ENCODE assay signal across 8 cellular contexts in the genomic region with DNA sequence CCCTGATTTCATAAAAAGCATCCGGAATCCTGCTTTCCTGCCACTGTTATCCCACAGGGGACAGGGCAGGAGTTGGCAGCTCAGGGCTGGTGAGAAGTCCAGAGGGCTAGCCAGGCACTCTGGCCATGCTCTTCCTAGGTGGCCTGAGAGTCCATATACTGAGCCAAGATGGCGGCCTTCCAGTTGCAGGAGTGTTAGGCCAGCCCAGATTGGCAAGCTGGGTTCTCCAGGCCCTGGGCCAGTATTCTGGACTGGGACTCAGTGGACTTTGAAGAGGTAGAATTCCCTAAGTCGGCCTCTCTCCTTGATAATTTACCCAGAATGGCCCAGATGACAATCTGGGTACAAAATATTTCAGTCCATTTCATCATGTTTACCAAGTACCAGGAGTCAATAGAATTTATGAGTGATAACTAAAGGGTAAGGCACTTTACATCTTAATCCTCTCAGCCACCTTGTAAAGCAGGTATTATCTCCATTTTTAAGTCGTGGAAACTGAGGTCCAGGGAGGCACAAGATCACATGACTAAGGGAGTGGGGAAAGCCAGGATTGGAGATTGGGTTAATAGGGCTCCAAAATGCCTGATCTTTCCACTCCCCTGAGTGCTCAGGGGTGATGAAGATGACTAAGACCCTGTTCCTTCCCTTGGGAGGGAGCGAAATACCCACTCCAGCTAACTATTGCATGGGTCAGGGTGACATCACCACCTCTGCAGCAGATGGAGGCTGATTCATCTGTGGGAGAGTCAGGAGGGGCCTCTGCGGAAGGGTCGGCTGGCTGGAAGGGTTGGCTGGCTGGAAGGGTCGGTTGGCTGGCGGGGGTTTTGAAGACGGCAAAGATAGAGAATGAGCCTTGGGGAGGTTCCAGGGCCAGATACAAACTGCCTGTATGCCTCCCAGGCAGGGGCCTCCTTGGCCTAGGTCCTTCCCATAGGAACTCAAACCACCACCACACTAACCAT. TPM values are rescaled to one million over a fixed set of nuclear protein-coding genes. Genes with fewer than 3 reads are reported as not detected.
DNase-seq lines count a peak whose midpoint lies in the region; ATAC-seq, FAIRE-seq and TF ChIP-seq lines count a peak whose summit lies in the region.

No MANE protein-coding gene starts in this region.

- no peaks in the 10 kb centered on the region for H3K27me3 ChIP-seq in GM12878 (replicated peaks in 1 of 2; ENCODE audit: control insufficient read depth in 2 of 2, insufficient read depth in 2 of 2, low read length in 1 of 2)
- no peaks in the 10 kb centered on the region for H3K27me3 ChIP-seq in skeletal muscle tissue (ENCODE audit: control insufficient read depth in 3 of 3, insufficient read depth in 3 of 3, low read length in 3 of 3)

- H3K36me3 ChIP-seq in GM12878 (ENCODE audit: control insufficient read depth in 2 of 2, insufficient read depth in 2 of 2, low read length in 1 of 2) (no peaks in the 10 kb centered on the region), skeletal muscle tissue (ENCODE audit: control insufficient read depth in 3 of 3, insufficient read depth in 3 of 3, low read length in 3 of 3) (no peaks in the 10 kb centered on the region)

- no peaks in the 10 kb centered on the region for H4K20me1 ChIP-seq in GM12878 (ENCODE audit: control insufficient read depth, insufficient read depth)

- WGBS in GM12878 (ENCODE audit: insufficient coverage, insufficient replicate concordance, low lambda C conversion rate, missing lambda C conversion rate): 85% methylated on average over 10 of the region's 10 CpGs

- H3K27ac ChIP-seq in GM12878 (ENCODE audit: control insufficient read depth, insufficient read depth) (no peak overlapping the region), skeletal muscle tissue (ENCODE audit: low read depth, low read length) (peak overlapping the region; percentile 54)

- TF ChIP-seq POLR2A in GM12878 (IDR thresholded peaks at IDR 0.05; ENCODE audit: low read depth, low read length): no peak

- in situ Hi-C loops in G401 (cut with HindIII; ENCODE audit: low sequenced_read_pairs) (no loop called here), GM12878 (cut with MboI) (no loop called here)

- DNase-seq in G401 (ENCODE audit: low spot score) (peak; percentile 91), NCI-H2171 (lab: John Stamatoyannopoulos, UW) (peak; percentile 33), GM12878 (ENCODE audit: low read depth, low spot score) (no peak), iPS-NIHi11 (ENCODE audit: low spot score) (no peak)

- peak overlapping the region; percentile 95 for H3K4me2 ChIP-seq in GM12878 (ENCODE audit: control insufficient read depth, insufficient read depth)

- POLR2A ChIA-PET in GM12878 (lab: Charles Lee): interaction anchor here (0.9 to 2.8 kb wide), 3 partner anchors 8 to 56 kb away, joined by 3 to 16 read pairs (median 4); partner anchors contain the start of gene EIF3L

- intact Hi-C loops in GM12878 (cut with micrococcal nuclease; ENCODE audit: unreplicated experiment): loop anchor here (5.0 kb wide), 1 partner anchor 62 kb away; no protein-coding TSS in a partner anchor

- H3K4me1 ChIP-seq in GM12878 (ENCODE audit: control insufficient read depth, insufficient read depth, low read length) (no peaks in the 10 kb centered on the region), skeletal muscle tissue (ENCODE audit: control insufficient read depth in 3 of 3, insufficient read depth in 3 of 3, low read length in 3 of 3) (peaks cover 20 to 27% (median 20%) of the 10 kb centered on the region in 3 donors)

- RAD21 ChIA-PET in GM12878 (lab: Charles Lee; ENCODE audit: unreplicated experiment): interaction anchor here (1.6 kb wide), 1 partner anchor 8 kb away, joined by 9 read pairs; no protein-coding TSS in a partner anchor

- peak overlapping the region; percentile 61; the same call in 1 of the 2 replicates for H3K9ac ChIP-seq in GM12878 (ENCODE audit: control insufficient read depth, insufficient read depth, low read length)
- peak overlapping the region in 2 of 3 donors; percentile 53 to 79 for H3K9ac ChIP-seq in skeletal muscle tissue (ENCODE audit: low read depth in 1 of 3, low read length in 3 of 3)

- H3K79me2 ChIP-seq in GM12878 (ENCODE audit: control insufficient read depth, insufficient read depth, low read length): peaks cover 2% of the 10 kb centered on the region; the same call in 1 of the 2 replicates

- BruUV-seq in GM12878 (replicated peaks; lab: Mats Ljungman, UMichigan): no TSS peak

- TF ChIP-seq EP300 in GM12878 (IDR thresholded peaks at IDR 0.05; ENCODE audit: borderline replicate concordance in 1 of 2, control insufficient read depth in 1 of 2, low read depth in 2 of 2, low read length in 2 of 2): no peak

- ATAC-seq in GM12878 (no peak), GM18873 (IDR thresholded peaks at IDR 0.05; ENCODE audit: low FRiP score, unreplicated experiment) (no peak), HG03139 (IDR thresholded peaks at IDR 0.05; ENCODE audit: unreplicated experiment) (no peak)

- SMC1A ChIA-PET in GM12878 (lab: Charles Lee; ENCODE audit: uncharacterized antibody, unreplicated experiment): interaction anchor here (1.6 to 1.9 kb wide), 2 partner anchors 8 to 61 kb away, joined by 3 to 11 read pairs; no protein-coding TSS in a partner anchor

- H3K4me3 ChIP-seq in GM12878: no peak overlapping the region; the same call in 1 of the 2 replicates
- H3K4me3 ChIP-seq in iPS-18c (ENCODE audit: insufficient read depth, low read depth, low read length): 0 out of 2 replicates have a peak overlapping the region, but pooled peaks have one; percentile 66
- peak overlapping the region in 2 of 3 donors; percentile 64 to 65 for H3K4me3 ChIP-seq in skeletal muscle tissue (ENCODE audit: low read length in 3 of 3)

- H3K9me3 ChIP-seq in GM12878 (replicated peaks; ENCODE audit: control insufficient read depth, insufficient read depth, low read length): no peaks in the 10 kb centered on the region
- H3K9me3 ChIP-seq in iPS-18c (ENCODE audit: control insufficient read depth, insufficient read depth, low read length): peaks cover 2% of the 10 kb centered on the region
- no peaks in the 10 kb centered on the region for H3K9me3 ChIP-seq in skeletal muscle tissue (ENCODE audit: control insufficient read depth in 3 of 3, low read length in 3 of 3)

- H2AFZ ChIP-seq in GM12878 (ENCODE audit: control insufficient read depth, low read depth, low read length): peak overlapping the region; percentile 73; the same call in 1 of the 2 replicates

- no peak for TF ChIP-seq RAD21 in GM12878 (IDR thresholded peaks at IDR 0.05; ENCODE audit: insufficient read depth, low read depth, low read length)

- FAIRE-seq in GM12878 (lab: Jason Lieb, UNC): no peak

- TF ChIP-seq CTCF in GM12878 (IDR thresholded peaks at IDR 0.05 in 2 of 3, conservative IDR thresholded peaks at IDR 0.05 in 1 of 3; ENCODE audit: control insufficient read depth in 2 of 3, extremely low read depth in 1 of 3, insufficient read depth in 1 of 3, low read depth in 3 of 3, low read length in 3 of 3): no peak

- CTCF ChIA-PET in GM12878 (lab: Yijun Ruan, JAX): interaction anchor here (0.7 to 2.3 kb wide), 8 partner anchors 8 to 623 kb away, joined by 3 to 19 read pairs (median 6); partner anchors contain the start of genes C22orf23, CYTH4 and POLR2F

RNA-seq across cellular contexts. Expression of gene MICALL1, which starts 1.2 kb away (rescaled TPM):
- total RNA-seq in G401 (2014; rRNA removed; shearing (Covaris generic)): 20.4 and 27.6 TPM in 2 replicates
- 17.2 and 20.1 TPM in 2 replicates for total RNA-seq in GM12878 (2013; cell fraction: nucleolus; rRNA removed)
- total RNA-seq in GM12878 (2014; rRNA removed) (11.6 and 15.0 TPM in 2 replicates), GM12878 (2014; rRNA removed; fragmentation: Illumina TruSeq; extraction: Trizol) (8.6 and 8.8 TPM in 2 replicates), GM12878 (2021) (26.0 and 30.7 TPM in 2 replicates), skeletal muscle tissue (11.0 TPM)
- 4.6 TPM for polyA plus RNA-seq in GM12878 (2011; ENCODE audit: low read depth)
- polyA plus RNA-seq in GM12878 (2011; rRNA removed) (3.4 and 6.3 TPM in 2 replicates), GM12878 (2014; fragmentation: Illumina TruSeq; extraction: Trizol) (7.7 and 12.5 TPM in 2 replicates), GM12878 (2014; fragmentation: Nextera tagmentation; extraction: Ambion mirVana) (1 to 10 TPM in 1 of 2 experiments, under 1 TPM in 1; 0.72 to 2.0 TPM), GM12878 (2014; rRNA removed) (12.2 and 15.8 TPM in 2 replicates), GM12878 (2016; fragmentation: Nextera tagmentation; extraction: Ambion mirVana) (1 to 10 TPM; 2.5 to 6.9 TPM)
- 9.6 and 12.2 TPM in 2 replicates for polyA plus RNA-seq in GM12878 (2011; cell fraction: cytosol; rRNA removed)
- polyA plus RNA-seq in GM12878 (2011; cell fraction: nucleus; rRNA removed): 12.7 and 20.2 TPM in 2 replicates
- 6.8 and 9.8 TPM in 2 replicates for polyA plus RNA-seq in GM12878 (2012)
- 8.4 and 21.8 TPM in 2 replicates for polyA minus RNA-seq in GM12878 (2011; rRNA and poly(A)+ RNA removed)
- 11.4 and 12.1 TPM in 2 replicates for polyA minus RNA-seq in GM12878 (2011; cell fraction: cytosol; rRNA and poly(A)+ RNA removed)
- 5.7 and 12.5 TPM in 2 replicates for polyA minus RNA-seq in GM12878 (2011; cell fraction: nucleus; rRNA and poly(A)+ RNA removed)

RNA-seq across cellular contexts. Expression of gene C22orf23, which starts 48.5 kb away (rescaled TPM):
- not detected in 2 replicates for total RNA-seq in G401 (2014; rRNA removed; shearing (Covaris generic))
- not detected in 2 replicates for total RNA-seq in GM12878 (2013; cell fraction: nucleolus; rRNA removed)
- total RNA-seq in GM12878 (2014; rRNA removed) (0.11 TPM in 1 of 2 replicates, not detected in the other), GM12878 (2014; rRNA removed; fragmentation: Illumina TruSeq; extraction: Trizol) (0.14 TPM in 1 of 2 replicates, not detected in the other), GM12878 (2021) (not detected in 2 replicates), skeletal muscle tissue (0.52 TPM)
- not detected for polyA plus RNA-seq in GM12878 (2011; ENCODE audit: low read depth)
- polyA plus RNA-seq in GM12878 (2011; rRNA removed) (0.10 and 0.17 TPM in 2 replicates), GM12878 (2014; fragmentation: Illumina TruSeq; extraction: Trizol) (0.04 TPM in 1 of 2 replicates, not detected in the other), GM12878 (2014; fragmentation: Nextera tagmentation; extraction: Ambion mirVana) (not detected), GM12878 (2014; rRNA removed) (0.11 TPM in 1 of 2 replicates, not detected in the other), GM12878 (2016; fragmentation: Nextera tagmentation; extraction: Ambion mirVana) (under 1 TPM; 0.11 to 0.38 TPM)
- 0.06 and 0.10 TPM in 2 replicates for polyA plus RNA-seq in GM12878 (2011; cell fraction: cytosol; rRNA removed)
- 0.07 and 0.21 TPM in 2 replicates for polyA plus RNA-seq in GM12878 (2011; cell fraction: nucleus; rRNA removed)
- polyA plus RNA-seq in GM12878 (2012): 0.18 and 0.24 TPM in 2 replicates
- polyA minus RNA-seq in GM12878 (2011; rRNA and poly(A)+ RNA removed): not detected in 2 replicates
- not detected in 2 replicates for polyA minus RNA-seq in GM12878 (2011; cell fraction: cytosol; rRNA and poly(A)+ RNA removed)
- 0.24 TPM in 1 of 2 replicates, not detected in the other for polyA minus RNA-seq in GM12878 (2011; cell fraction: nucleus; rRNA and poly(A)+ RNA removed)

RNA-seq across cellular contexts. Expression of gene POLR2F, which starts 48.6 kb away (rescaled TPM):
- total RNA-seq in G401 (2014; rRNA removed; shearing (Covaris generic)): 225 and 303 TPM in 2 replicates
- 33.4 and 34.0 TPM in 2 replicates for total RNA-seq in GM12878 (2013; cell fraction: nucleolus; rRNA removed)
- 71.9 and 93.2 TPM in 2 replicates for total RNA-seq in GM12878 (2014; rRNA removed)
- total RNA-seq in GM12878 (2014; rRNA removed; fragmentation: Illumina TruSeq; extraction: Trizol): 70.3 and 78.3 TPM in 2 replicates
- 86.8 and 86.9 TPM in 2 replicates for total RNA-seq in GM12878 (2021)
- polyA plus RNA-seq in GM12878 (2011; ENCODE audit: low read depth): 24.3 TPM
- 67.4 and 90.7 TPM in 2 replicates for polyA plus RNA-seq in GM12878 (2011; rRNA removed)
- 96.3 and 137 TPM in 2 replicates for polyA plus RNA-seq in GM12878 (2011; cell fraction: cytosol; rRNA removed)
- polyA plus RNA-seq in GM12878 (2011; cell fraction: nucleus; rRNA removed): 54.2 and 86.7 TPM in 2 replicates
- 57.8 and 79.2 TPM in 2 replicates for polyA plus RNA-seq in GM12878 (2012)
- polyA plus RNA-seq in GM12878 (2014; fragmentation: Illumina TruSeq; extraction: Trizol): 23.2 and 86.8 TPM in 2 replicates
- polyA plus RNA-seq in GM12878 (2014; fragmentation: Nextera tagmentation; extraction: Ambion mirVana): 100 to 1,000 TPM; 109 to 133 TPM
- polyA plus RNA-seq in GM12878 (2014; rRNA removed): 165 and 203 TPM in 2 replicates
- 100 to 1,000 TPM; 209 to 218 TPM for polyA plus RNA-seq in GM12878 (2016; fragmentation: Nextera tagmentation; extraction: Ambion mirVana)
- polyA minus RNA-seq in GM12878 (2011; rRNA and poly(A)+ RNA removed): 12.5 and 12.9 TPM in 2 replicates
- 12.1 and 14.2 TPM in 2 replicates for polyA minus RNA-seq in GM12878 (2011; cell fraction: cytosol; rRNA and poly(A)+ RNA removed)
- 4.1 and 10.6 TPM in 2 replicates for polyA minus RNA-seq in GM12878 (2011; cell fraction: nucleus; rRNA and poly(A)+ RNA removed)
- total RNA-seq in skeletal muscle tissue: 23.5 TPM

RNA-seq across cellular contexts. Expression of gene EIF3L, which starts 55.6 kb away (rescaled TPM):
- 595 and 685 TPM in 2 replicates for total RNA-seq in G401 (2014; rRNA removed; shearing (Covaris generic))
- 152 and 153 TPM in 2 replicates for total RNA-seq in GM12878 (2013; cell fraction: nucleolus; rRNA removed)
- total RNA-seq in GM12878 (2014; rRNA removed) (624 and 646 TPM in 2 replicates), GM12878 (2014; rRNA removed; fragmentation: Illumina TruSeq; extraction: Trizol) (493 and 525 TPM in 2 replicates), GM12878 (2021) (593 and 613 TPM in 2 replicates), skeletal muscle tissue (706 TPM)
- polyA plus RNA-seq in GM12878 (2011; ENCODE audit: low read depth): 933 TPM
- polyA plus RNA-seq in GM12878 (2011; rRNA removed) (1,037 and 1,269 TPM in 2 replicates), GM12878 (2014; fragmentation: Illumina TruSeq; extraction: Trizol) (783 and 881 TPM in 2 replicates), GM12878 (2014; fragmentation: Nextera tagmentation; extraction: Ambion mirVana) (100 to 1,000 TPM; 521 to 732 TPM), GM12878 (2014; rRNA removed) (613 and 643 TPM in 2 replicates), GM12878 (2016; fragmentation: Nextera tagmentation; extraction: Ambion mirVana) (100 to 1,000 TPM; 294 to 302 TPM)
- 868 and 904 TPM in 2 replicates for polyA plus RNA-seq in GM12878 (2011; cell fraction: cytosol; rRNA removed)
- 244 and 332 TPM in 2 replicates for polyA plus RNA-seq in GM12878 (2011; cell fraction: nucleus; rRNA removed)
- polyA plus RNA-seq in GM12878 (2012): 1,002 and 1,217 TPM in 2 replicates
- 1,170 and 1,376 TPM in 2 replicates for polyA minus RNA-seq in GM12878 (2011; rRNA and poly(A)+ RNA removed)
- polyA minus RNA-seq in GM12878 (2011; cell fraction: cytosol; rRNA and poly(A)+ RNA removed): 183 and 194 TPM in 2 replicates
- polyA minus RNA-seq in GM12878 (2011; cell fraction: nucleus; rRNA and poly(A)+ RNA removed): 89.0 and 104 TPM in 2 replicates

Comparison
In these comparisons a context has a peak if more than half of its experiments do, and no peak if none do; other contexts are left out.
1. DNase-seq: peak in G401 (single experiment) and NCI-H2171 (single experiment); none in GM12878 (single experiment) and iPS-NIHi11 (single experiment).